1 cellular context compared by ENCODE assay signal in the genomic region with DNA sequence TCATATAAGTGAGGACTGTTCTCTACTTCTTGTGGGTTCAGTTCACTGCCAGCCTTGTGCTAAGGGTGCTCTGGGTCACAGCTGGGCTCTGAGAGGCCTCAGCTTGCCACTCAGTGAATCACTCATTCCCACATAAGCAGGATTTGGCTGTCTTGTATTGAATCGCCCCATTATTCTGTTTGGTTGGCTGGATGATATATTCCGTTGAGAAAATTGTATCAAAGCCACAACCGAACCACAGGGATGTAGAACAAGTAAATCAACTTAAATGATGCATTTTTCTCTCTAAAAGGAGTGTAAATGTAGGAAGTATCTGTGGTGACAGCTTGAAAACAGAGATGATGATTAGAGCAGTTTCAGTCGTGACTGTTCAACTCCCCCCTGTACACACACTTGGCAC.
TF ChIP-seq lines count a peak whose summit lies in the region.

No MANE protein-coding gene starts in this region.

TF ChIP-seq in SK-N-SH, 30 proteins besides CTCF, POLR2A, EP300 and RAD21 (continued from another document):
- TF ChIP-seq, protein P1, sequence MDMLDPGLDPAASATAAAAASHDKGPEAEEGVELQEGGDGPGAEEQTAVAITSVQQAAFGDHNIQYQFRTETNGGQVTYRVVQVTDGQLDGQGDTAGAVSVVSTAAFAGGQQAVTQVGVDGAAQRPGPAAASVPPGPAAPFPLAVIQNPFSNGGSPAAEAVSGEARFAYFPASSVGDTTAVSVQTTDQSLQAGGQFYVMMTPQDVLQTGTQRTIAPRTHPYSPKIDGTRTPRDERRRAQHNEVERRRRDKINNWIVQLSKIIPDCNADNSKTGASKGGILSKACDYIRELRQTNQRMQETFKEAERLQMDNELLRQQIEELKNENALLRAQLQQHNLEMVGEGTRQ (IDR thresholded peaks at IDR 0.05; ENCODE audit: borderline replicate concordance, low read depth, low read length): no peak
- TF ChIP-seq, protein P2, sequence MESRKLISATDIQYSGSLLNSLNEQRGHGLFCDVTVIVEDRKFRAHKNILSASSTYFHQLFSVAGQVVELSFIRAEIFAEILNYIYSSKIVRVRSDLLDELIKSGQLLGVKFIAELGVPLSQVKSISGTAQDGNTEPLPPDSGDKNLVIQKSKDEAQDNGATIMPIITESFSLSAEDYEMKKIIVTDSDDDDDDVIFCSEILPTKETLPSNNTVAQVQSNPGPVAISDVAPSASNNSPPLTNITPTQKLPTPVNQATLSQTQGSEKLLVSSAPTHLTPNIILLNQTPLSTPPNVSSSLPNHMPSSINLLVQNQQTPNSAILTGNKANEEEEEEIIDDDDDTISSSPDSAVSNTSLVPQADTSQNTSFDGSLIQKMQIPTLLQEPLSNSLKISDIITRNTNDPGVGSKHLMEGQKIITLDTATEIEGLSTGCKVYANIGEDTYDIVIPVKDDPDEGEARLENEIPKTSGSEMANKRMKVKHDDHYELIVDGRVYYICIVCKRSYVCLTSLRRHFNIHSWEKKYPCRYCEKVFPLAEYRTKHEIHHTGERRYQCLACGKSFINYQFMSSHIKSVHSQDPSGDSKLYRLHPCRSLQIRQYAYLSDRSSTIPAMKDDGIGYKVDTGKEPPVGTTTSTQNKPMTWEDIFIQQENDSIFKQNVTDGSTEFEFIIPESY (IDR thresholded peaks at IDR 0.05; ENCODE audit: borderline replicate concordance, low read depth): no peak
- TF ChIP-seq NFIC (IDR thresholded peaks at IDR 0.05; ENCODE audit: borderline replicate concordance) (no peak), TCF12 (IDR thresholded peaks at IDR 0.05) (peak; percentile 61; the same call in 1 of the 2 replicates), RCOR1 (IDR thresholded peaks at IDR 0.05; ENCODE audit: low read length) (no peak), POLR2AphosphoS5 (IDR thresholded peaks at IDR 0.05; ENCODE audit: low read depth, low read length) (no peak), FOSL2 (IDR thresholded peaks at IDR 0.05; ENCODE audit: borderline replicate concordance, low read depth) (0 out of 2 replicates have a peak, but pooled peaks have one; percentile 24), GATA2 (CRISPR knock-in tag; IDR thresholded peaks at IDR 0.05) (no peak), ELF1 (IDR thresholded peaks at IDR 0.05) (no peak), YY1 (IDR thresholded peaks at IDR 0.05; ENCODE audit: low read depth) (no peak), TAF1 (IDR thresholded peaks at IDR 0.05; ENCODE audit: borderline replicate concordance, low read depth, low read length) (no peak), SIN3A (IDR thresholded peaks at IDR 0.05; ENCODE audit: borderline replicate concordance, low read depth, low read length) (no peak), CHD2 (IDR thresholded peaks at IDR 0.05; ENCODE audit: low read length, partially characterized antibody) (no peak), FOXJ3 (CRISPR knock-in tag; IDR thresholded peaks at IDR 0.05) (no peak), MEF2A (IDR thresholded peaks at IDR 0.05; ENCODE audit: borderline replicate concordance, low read depth) (no peak)
- TF ChIP-seq, protein P3, sequence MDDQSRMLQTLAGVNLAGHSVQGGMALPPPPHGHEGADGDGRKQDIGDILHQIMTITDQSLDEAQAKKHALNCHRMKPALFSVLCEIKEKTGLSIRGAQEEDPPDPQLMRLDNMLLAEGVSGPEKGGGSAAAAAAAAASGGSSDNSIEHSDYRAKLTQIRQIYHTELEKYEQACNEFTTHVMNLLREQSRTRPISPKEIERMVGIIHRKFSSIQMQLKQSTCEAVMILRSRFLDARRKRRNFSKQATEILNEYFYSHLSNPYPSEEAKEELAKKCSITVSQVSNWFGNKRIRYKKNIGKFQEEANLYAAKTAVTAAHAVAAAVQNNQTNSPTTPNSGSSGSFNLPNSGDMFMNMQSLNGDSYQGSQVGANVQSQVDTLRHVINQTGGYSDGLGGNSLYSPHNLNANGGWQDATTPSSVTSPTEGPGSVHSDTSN (IDR thresholded peaks at IDR 0.05): peak; percentile 65; the same call in 1 of the 2 replicates
- TF ChIP-seq, protein P4, sequence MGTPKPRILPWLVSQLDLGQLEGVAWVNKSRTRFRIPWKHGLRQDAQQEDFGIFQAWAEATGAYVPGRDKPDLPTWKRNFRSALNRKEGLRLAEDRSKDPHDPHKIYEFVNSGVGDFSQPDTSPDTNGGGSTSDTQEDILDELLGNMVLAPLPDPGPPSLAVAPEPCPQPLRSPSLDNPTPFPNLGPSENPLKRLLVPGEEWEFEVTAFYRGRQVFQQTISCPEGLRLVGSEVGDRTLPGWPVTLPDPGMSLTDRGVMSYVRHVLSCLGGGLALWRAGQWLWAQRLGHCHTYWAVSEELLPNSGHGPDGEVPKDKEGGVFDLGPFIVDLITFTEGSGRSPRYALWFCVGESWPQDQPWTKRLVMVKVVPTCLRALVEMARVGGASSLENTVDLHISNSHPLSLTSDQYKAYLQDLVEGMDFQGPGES (IDR thresholded peaks at IDR 0.05; ENCODE audit: low read depth, low read length): no peak
